Comparison of ENCODE assay signal across 29 cellular contexts in genomic region chr22:24867327-24868022, GRCh38.
"Had no signal": no experiment of that assay in that cellular context is flagged by ENCODE, and none has a peak within 500 bp of the region (broad histone marks: within the 10 kb centered on the region; RNA-seq: fewer than 3 reads in every experiment).

No MANE protein-coding gene starts in this region.

- H3K27ac Mint-ChIP-seq: activated CD4-positive, alpha-beta memory T cell treated with anti-CD3 and anti-CD28 coated beads, Interleukin-2, amount 10 ng/mL, durations not matched to agents 7 days and 5 days; activated CD4-positive, alpha-beta T cell treated with anti-CD3 and anti-CD28 coated beads, Interleukin-2, amount 10 ng/mL, durations not matched to agents 7 days and 5 days; activated naive CD4-positive, alpha-beta T cell treated with anti-CD3 and anti-CD28 coated beads, Interleukin-2, amount 10 ng/mL, durations not matched to agents 7 days and 5 days; activated naive CD8-positive, alpha-beta T cell treated with anti-CD3 and anti-CD28 coated beads, Interleukin-2, amount 10 ng/mL, durations not matched to agents 7 days and 5 days; activated T-cell treated with anti-CD3 and anti-CD28 coated beads, Interleukin-2, amount 50 U/mL, for 24 hours; brain; effector memory CD8-positive, alpha-beta T cell; natural killer cell; stimulated activated memory B cell treated with anti-CD40 and anti-IgM and Interleukin-4, amounts not matched to agents 10 μg/mL and 1 μg/mL and 100 μg/mL, for 72 hours; T-helper 17 cell; type B pancreatic cell; WTC11 had no signal

- H3K36me3 ChIP-seq: cardiac muscle cell had no signal

- H3K4me1 ChIP-seq: ascending aorta, gastroesophageal sphincter had no signal

- H3K36me3 Mint-ChIP-seq: activated naive CD4-positive, alpha-beta T cell treated with anti-CD3 and anti-CD28 coated beads, Interleukin-2, amount 10 ng/mL, durations not matched to agents 7 days and 5 days; activated naive CD8-positive, alpha-beta T cell treated with anti-CD3 and anti-CD28 coated beads, Interleukin-2, amount 10 ng/mL, durations not matched to agents 7 days and 5 days; stimulated activated memory B cell treated with anti-CD40 and anti-IgM and Interleukin-4, amounts not matched to agents 10 μg/mL and 1 μg/mL and 100 μg/mL, for 72 hours; WTC11 had no signal

- DNase-seq: activated CD4-positive, alpha-beta memory T cell treated with anti-CD3 and anti-CD28 coated beads, Interleukin-2, amount 10 ng/mL, durations not matched to agents 7 days and 5 days; activated CD4-positive, alpha-beta T cell treated with anti-CD3 and anti-CD28 coated beads for 1 hour; activated CD4-positive, alpha-beta T cell treated with anti-CD3 and anti-CD28 coated beads, Interleukin-2, amount 10 ng/mL, durations not matched to agents 7 days and 5 days; activated CD8-positive, alpha-beta memory T cell treated with anti-CD3 and anti-CD28 coated beads, Interleukin-2, amount 50 U/mL, for 48 hours; activated gamma-delta T cell; activated naive CD4-positive, alpha-beta T cell treated with anti-CD3 and anti-CD28 coated beads, Interleukin-2, amount 10 ng/mL, durations not matched to agents 7 days and 5 days; activated naive CD8-positive, alpha-beta T cell treated with anti-CD3 and anti-CD28 coated beads, Interleukin-2, amount 10 ng/mL, durations not matched to agents 7 days and 5 days; activated T-cell treated with anti-CD3 and anti-CD28 coated beads, Interleukin-2, amount 50 U/mL, for 24 hours; effector memory CD8-positive, alpha-beta T cell; erythroblast; mesendoderm; natural killer cell; stimulated activated CD4-positive, alpha-beta T cell treated with anti-CD3 and anti-CD28 coated beads, Interleukin-12 subunit alpha, Interleukin-12 subunit beta, amount 100 ng/mL, for 4 hours; stimulated activated CD4-positive, alpha-beta T cell treated with anti-CD3 and anti-CD28 coated beads, Interleukin-4, amount 100 ng/mL, for 24 hours; stimulated activated naive CD8-positive, alpha-beta T cell treated with anti-CD3 and anti-CD28 coated beads, Interleukin-15, amount 100 ng/mL, for 72 hours; substantia nigra; T-helper 17 cell; T1000 had no signal

- H3K4me1 Mint-ChIP-seq: activated CD4-positive, alpha-beta T cell treated with anti-CD3 and anti-CD28 coated beads, Interleukin-2, amount 10 ng/mL, durations not matched to agents 7 days and 5 days; activated naive CD4-positive, alpha-beta T cell treated with anti-CD3 and anti-CD28 coated beads, Interleukin-2, amount 10 ng/mL, durations not matched to agents 7 days and 5 days; activated naive CD8-positive, alpha-beta T cell treated with anti-CD3 and anti-CD28 coated beads, Interleukin-2, amount 10 ng/mL, durations not matched to agents 7 days and 5 days; brain; natural killer cell; stimulated activated memory B cell treated with anti-CD40 and anti-IgM and Interleukin-4, amounts not matched to agents 10 μg/mL and 1 μg/mL and 100 μg/mL, for 72 hours; stimulated activated naive CD8-positive, alpha-beta T cell treated with anti-CD3 and anti-CD28 coated beads, Interleukin-15, amount 100 ng/mL, for 72 hours; T-helper 17 cell; WTC11 had no signal

- H3K27ac ChIP-seq: ascending aorta, cardiac muscle cell, coronary artery, gastroesophageal sphincter, skin epidermis had no signal

- H3K4me3 ChIP-seq: ascending aorta, cardiac muscle cell, coronary artery, gastroesophageal sphincter, lung, skin epidermis had no signal

- ATAC-seq: effector memory CD8-positive, alpha-beta T cell; gastroesophageal sphincter; natural killer cell; sciatic nerve; stimulated activated memory B cell treated with anti-CD40 and anti-IgM and Interleukin-4, amounts not matched to agents 10 μg/mL and 1 μg/mL and 100 μg/mL, for 72 hours; stimulated activated naive CD8-positive, alpha-beta T cell treated with anti-CD3 and anti-CD28 coated beads, Interleukin-15, amount 100 ng/mL, for 72 hours; T-helper 17 cell; WTC11 had no signal

- H3K4me3 Mint-ChIP-seq: activated CD4-positive, alpha-beta memory T cell treated with anti-CD3 and anti-CD28 coated beads, Interleukin-2, amount 10 ng/mL, durations not matched to agents 7 days and 5 days; activated CD4-positive, alpha-beta T cell treated with anti-CD3 and anti-CD28 coated beads, Interleukin-2, amount 10 ng/mL, durations not matched to agents 7 days and 5 days; activated naive CD4-positive, alpha-beta T cell treated with anti-CD3 and anti-CD28 coated beads, Interleukin-2, amount 10 ng/mL, durations not matched to agents 7 days and 5 days; activated naive CD8-positive, alpha-beta T cell treated with anti-CD3 and anti-CD28 coated beads, Interleukin-2, amount 10 ng/mL, durations not matched to agents 7 days and 5 days; activated T-cell treated with anti-CD3 and anti-CD28 coated beads, Interleukin-2, amount 50 U/mL, for 24 hours; brain; effector memory CD8-positive, alpha-beta T cell; natural killer cell; stimulated activated memory B cell treated with anti-CD40 and anti-IgM and Interleukin-4, amounts not matched to agents 10 μg/mL and 1 μg/mL and 100 μg/mL, for 72 hours; stimulated activated naive CD8-positive, alpha-beta T cell treated with anti-CD3 and anti-CD28 coated beads, Interleukin-15, amount 100 ng/mL, for 72 hours; T-helper 17 cell; type B pancreatic cell; WTC11 had no signal

- H3K27me3 Mint-ChIP-seq: activated T-cell treated with anti-CD3 and anti-CD28 coated beads, Interleukin-2, amount 50 U/mL, for 24 hours; brain had no signal

- H3K9me3 Mint-ChIP-seq: activated CD4-positive, alpha-beta memory T cell treated with anti-CD3 and anti-CD28 coated beads, Interleukin-2, amount 10 ng/mL, durations not matched to agents 7 days and 5 days; activated CD4-positive, alpha-beta T cell treated with anti-CD3 and anti-CD28 coated beads, Interleukin-2, amount 10 ng/mL, durations not matched to agents 7 days and 5 days; activated naive CD4-positive, alpha-beta T cell treated with anti-CD3 and anti-CD28 coated beads, Interleukin-2, amount 10 ng/mL, durations not matched to agents 7 days and 5 days; activated naive CD8-positive, alpha-beta T cell treated with anti-CD3 and anti-CD28 coated beads, Interleukin-2, amount 10 ng/mL, durations not matched to agents 7 days and 5 days; activated T-cell treated with anti-CD3 and anti-CD28 coated beads, Interleukin-2, amount 50 U/mL, for 24 hours; effector memory CD8-positive, alpha-beta T cell; natural killer cell; stimulated activated memory B cell treated with anti-CD40 and anti-IgM and Interleukin-4, amounts not matched to agents 10 μg/mL and 1 μg/mL and 100 μg/mL, for 72 hours; stimulated activated naive CD8-positive, alpha-beta T cell treated with anti-CD3 and anti-CD28 coated beads, Interleukin-15, amount 100 ng/mL, for 72 hours; type B pancreatic cell; WTC11 had no signal

- H3K27me3 ChIP-seq: ascending aorta, cardiac muscle cell, gastroesophageal sphincter had no signal

- H3K9me3 ChIP-seq: ascending aorta, gastroesophageal sphincter had no signal
